ENCODE assay signal across 8 cellular contexts in genomic region chr13:91398413-91399188, GRCh38. TPM values are rescaled to one million over a fixed set of nuclear protein-coding genes. Genes with fewer than 3 reads are reported as not detected.
DNase-seq lines count a peak whose midpoint lies in the region; ATAC-seq and TF ChIP-seq lines count a peak whose summit lies in the region.

Gene GPC5, plus strand, starts transcription at chr13:91398621.

- H4K20me1 ChIP-seq in OCI-LY1 (ENCODE audit: insufficient read depth, low read length) = no peaks in the 10 kb centered on the region

- peak within 1 kb of the TSS; percentile 92 for H3K4me2 ChIP-seq in OCI-LY1 (ENCODE audit: low read length)

- TF ChIP-seq CTCF in OCI-LY1 (IDR thresholded peaks at IDR 0.05; ENCODE audit: low read length) (no peak), natural killer cell (IDR thresholded peaks at IDR 0.05) (no peak)

- H3K27ac ChIP-seq in CD4-positive, CD25-positive, alpha-beta regulatory T cell (ENCODE audit: insufficient read depth, low read length, poor library complexity, severe bottlenecking) = no peak within 1 kb of the TSS
- no peak within 1 kb of the TSS for H3K27ac ChIP-seq in OCI-LY1 (ENCODE audit: low read depth, low read length, poor library complexity, severe bottlenecking)

- H3K9me3 ChIP-seq in CD4-positive, CD25-positive, alpha-beta regulatory T cell (ENCODE audit: control insufficient read depth in 2 of 2, low read length in 2 of 2) = no peaks in the 10 kb centered on the region
- H3K9me3 ChIP-seq in OCI-LY1 (ENCODE audit: low read length) = no peaks in the 10 kb centered on the region

- peak within 1 kb of the TSS; percentile 46 for H3K9ac ChIP-seq in OCI-LY1 (ENCODE audit: low read length)

- no peaks in the 10 kb centered on the region for H3K79me2 ChIP-seq in OCI-LY1 (ENCODE audit: insufficient read depth, low read length)

- peak within 1 kb of the TSS; percentile 42 for H3K4me3 ChIP-seq in CD4-positive, CD25-positive, alpha-beta regulatory T cell (ENCODE audit: low read depth, low read length)
- peak within 1 kb of the TSS; percentile 64 for H3K4me3 ChIP-seq in OCI-LY1 (ENCODE audit: low read depth, low read length, poor library complexity, severe bottlenecking)

- H3K27me3 Mint-ChIP-seq in CD4-positive, CD25-positive, alpha-beta regulatory T cell = peaks cover 97% of the 10 kb centered on the region
- peaks cover 15 to 46% of the 10 kb centered on the region in 2 donors for H3K27me3 Mint-ChIP-seq in natural killer cell (ENCODE audit: low read depth in 2 of 2)

- H2AFZ ChIP-seq in OCI-LY1 (ENCODE audit: low read length) = no peak within 1 kb of the TSS

- DNase-seq in CD4-positive, CD25-positive, alpha-beta regulatory T cell = peak; percentile 61 to 76 (median 71)
- peak; percentile 90 for DNase-seq in activated T-cell treated with anti-CD3 and anti-CD28 coated beads, Interleukin-2, amount 50 U/mL, for 1 hour
- peak; percentile 39 for DNase-seq in fibroblast of gingiva (ENCODE audit: low read depth)
- peak; percentile 68 for DNase-seq in natural killer cell
- peak; percentile 61 to 82 (median 71) for DNase-seq in stimulated activated naive CD4-positive, alpha-beta T cell (lab: John Stamatoyannopoulos, UW)

- no peaks in the 10 kb centered on the region for H3K36me3 ChIP-seq in CD4-positive, CD25-positive, alpha-beta regulatory T cell (ENCODE audit: control insufficient read depth, insufficient read depth, low read length)
- H3K36me3 ChIP-seq in OCI-LY1 (ENCODE audit: insufficient read depth, low read length) = no peaks in the 10 kb centered on the region

- H3F3A ChIP-seq in OCI-LY1 (ENCODE audit: insufficient read depth, low read length) = no peaks in the 10 kb centered on the region

- peaks cover 41% of the 10 kb centered on the region for H3K27me3 ChIP-seq in CD4-positive, CD25-positive, alpha-beta regulatory T cell (ENCODE audit: control insufficient read depth, insufficient read depth, low read length)
- no peaks in the 10 kb centered on the region for H3K27me3 ChIP-seq in OCI-LY1 (ENCODE audit: insufficient read depth, low read length)

- ATAC-seq in CD4-positive, CD25-positive, alpha-beta regulatory T cell (ENCODE audit: low read depth in 2 of 2) = peak; percentile 97 to 98
- ATAC-seq in GM19397 (IDR thresholded peaks at IDR 0.05; ENCODE audit: unreplicated experiment) (peak; percentile 96), HG03469 (IDR thresholded peaks at IDR 0.05; ENCODE audit: unreplicated experiment) (peak; percentile 95), natural killer cell (peak; percentile 98 to 99 (median 99))

- no peaks in the 10 kb centered on the region for H3K9me2 ChIP-seq in OCI-LY1 (ENCODE audit: low read depth, low read length)

- H3K27ac Mint-ChIP-seq in CD4-positive, CD25-positive, alpha-beta regulatory T cell = no peak within 1 kb of the TSS
- no peak within 1 kb of the TSS for H3K27ac Mint-ChIP-seq in natural killer cell

- intact Hi-C loops in natural killer cell (cut with micrococcal nuclease) = loop anchor here (1.0 kb wide), 1 partner anchor 49 kb away; no protein-coding TSS in a partner anchor

- peaks cover 0 to 8% (median 0%) of the 10 kb centered on the region in 7 donors for H3K9me3 Mint-ChIP-seq in CD4-positive, CD25-positive, alpha-beta regulatory T cell
- no peaks in the 10 kb centered on the region for H3K9me3 Mint-ChIP-seq in natural killer cell

- H3K4me1 ChIP-seq in CD4-positive, CD25-positive, alpha-beta regulatory T cell (ENCODE audit: control insufficient read depth, insufficient read depth, low read length, poor library complexity, severe bottlenecking) = peaks cover 18% of the 10 kb centered on the region
- peaks cover 26% of the 10 kb centered on the region for H3K4me1 ChIP-seq in OCI-LY1 (ENCODE audit: insufficient read depth, low read length, severe bottlenecking)

- H3K36me3 Mint-ChIP-seq in CD4-positive, CD25-positive, alpha-beta regulatory T cell = no peaks in the 10 kb centered on the region
- no peaks in the 10 kb centered on the region for H3K36me3 Mint-ChIP-seq in natural killer cell

- peak within 1 kb of the TSS; percentile 70 to 87 (median 79) for H3K4me3 Mint-ChIP-seq in CD4-positive, CD25-positive, alpha-beta regulatory T cell
- H3K4me3 Mint-ChIP-seq in natural killer cell = peak within 1 kb of the TSS; percentile 86

- H3K4me1 Mint-ChIP-seq in CD4-positive, CD25-positive, alpha-beta regulatory T cell = peaks cover 5 to 18% (median 7%) of the 10 kb centered on the region in 4 donors
- peaks cover 7 to 18% of the 10 kb centered on the region in 2 donors for H3K4me1 Mint-ChIP-seq in natural killer cell

RNA-seq across cellular contexts. Expression of gene GPC5, which starts in this region (rescaled TPM):
- total RNA-seq in CD4-positive, CD25-positive, alpha-beta regulatory T cell = 0.81 TPM
- under 1 TPM in 2 of 4 donors, not detected in 2; 0.29 to 0.59 TPM for polyA plus RNA-seq in CD4-positive, CD25-positive, alpha-beta regulatory T cell
- total RNA-seq in natural killer cell = not detected

Comparison
In these comparisons a context has a peak if more than half of its experiments do, and no peak if none do; other contexts are left out.
1. Peak in DNase-seq, ATAC-seq and H3K4me3 ChIP-seq in CD4-positive, CD25-positive, alpha-beta regulatory T cell; RNA of the gene not detected or under 1 TPM.
2. Peak in DNase-seq and ATAC-seq in natural killer cell; RNA of the gene not detected or under 1 TPM.
3. DNase-seq: peak in every context shown above with its lines; median percentile 90 in activated T-cell treated with anti-CD3 and anti-CD28 coated beads, Interleukin-2, amount 50 U/mL, for 1 hour; 71 in CD4-positive, CD25-positive, alpha-beta regulatory T cell; 71 in stimulated activated naive CD4-positive, alpha-beta T cell; 68 in natural killer cell; 39 in fibroblast of gingiva.